29 cellular contexts compared by ENCODE assay signal in genomic region chr3:134228035-134228434, GRCh38.
"Had no signal": no experiment of that assay in that cellular context is flagged by ENCODE, and none has a peak within 500 bp of the region (broad histone marks: within the 10 kb centered on the region; RNA-seq: fewer than 3 reads in every experiment).

No MANE protein-coding gene starts in this region.

- H3K4me3 ChIP-seq: ascending aorta, cardiac muscle cell, colonic mucosa, esophagus squamous epithelium, lower lobe of right lung, mucosa of descending colon, stomach, thyroid gland, upper lobe of right lung had no signal

- H3K4me3 Mint-ChIP-seq: activated B cell treated with CpG ODN at 0.5 μM for 24 hours; activated CD8-positive, alpha-beta T cell treated with anti-CD3 and anti-CD28 coated beads for 36 hours; activated naive CD8-positive, alpha-beta T cell treated with anti-CD3 and anti-CD28 coated beads for 36 hours; brain; natural killer cell treated with Interleukin-12 subunit alpha and Interleukin-12 subunit beta and Interleukin-15 and Interleukin-18, amount 100 ng/mL, for 72 hours; stimulated activated naive B cell treated with anti-CD40 and anti-IgM and Interleukin-4, amounts not matched to agents 10 μg/mL and 1 μg/mL and 100 μg/mL, for 72 hours; T-helper 1 cell treated with Interleukin-12 subunit alpha and Interleukin-12 subunit beta and Interleukin-4 antibody, amounts not matched to agents 30 μg/mL and 1 μg/mL, for 36 hours had no signal

- H3K27ac Mint-ChIP-seq: activated B cell treated with CpG ODN at 0.5 μM for 24 hours; activated CD8-positive, alpha-beta T cell treated with anti-CD3 and anti-CD28 coated beads for 36 hours; activated naive CD8-positive, alpha-beta T cell treated with anti-CD3 and anti-CD28 coated beads for 36 hours; activated T-helper 2 cell treated with anti-CD3 and anti-CD28 coated beads, Interferon-gamma antibody, Interleukin-2, Interleukin-4, amounts not matched to agents 10 μg/mL and 5 μg/mL and 100 μg/mL, durations not matched to agents 14 hours and 24 hours and 36 hours; brain; natural killer cell treated with Interleukin-12 subunit alpha and Interleukin-12 subunit beta and Interleukin-15 and Interleukin-18, amount 100 ng/mL, for 72 hours; stimulated activated naive B cell treated with anti-CD40 and anti-IgM and Interleukin-4, amounts not matched to agents 10 μg/mL and 1 μg/mL and 100 μg/mL, for 72 hours; T-helper 1 cell treated with Interleukin-12 subunit alpha and Interleukin-12 subunit beta and Interleukin-4 antibody, amounts not matched to agents 30 μg/mL and 1 μg/mL, for 36 hours had no signal

- H3K27me3 Mint-ChIP-seq: activated B cell treated with CpG ODN at 0.5 μM for 24 hours; activated CD8-positive, alpha-beta T cell treated with anti-CD3 and anti-CD28 coated beads for 36 hours; activated naive CD8-positive, alpha-beta T cell treated with anti-CD3 and anti-CD28 coated beads for 36 hours; brain; natural killer cell treated with Interleukin-12 subunit alpha and Interleukin-12 subunit beta and Interleukin-15 and Interleukin-18, amount 100 ng/mL, for 72 hours; stimulated activated naive B cell treated with anti-CD40 and anti-IgM and Interleukin-4, amounts not matched to agents 10 μg/mL and 1 μg/mL and 100 μg/mL, for 72 hours had no signal

- FAIRE-seq: endometrium had no signal

- H3K36me3 ChIP-seq: ascending aorta, cardiac muscle cell, colonic mucosa, esophagus squamous epithelium, lower lobe of right lung, stomach, thyroid gland, upper lobe of right lung had no signal

- H3K4me1 ChIP-seq: colonic mucosa had no signal

- DNase-seq: activated B cell treated with CpG ODN at 0.5 μM for 24 hours; activated CD4-positive, alpha-beta T cell treated with anti-CD3 and anti-CD28 coated beads, Interleukin-2, amount 50 U/mL, for 1 hour; activated CD8-positive, alpha-beta T cell treated with anti-CD3 and anti-CD28 coated beads for 36 hours; activated naive CD8-positive, alpha-beta T cell treated with anti-CD3 and anti-CD28 coated beads for 36 hours; activated T-cell treated with anti-CD3 and anti-CD28 coated beads, Interleukin-2, amount 50 U/mL, for 48 hours; cerebellar nuclear complex; colonic mucosa; effector CD8-positive, alpha-beta T cell; esophagus squamous epithelium; head of caudate nucleus; lower lobe of right lung; mesendoderm; mucosa of descending colon; right cardiac atrium; stimulated activated CD4-positive, alpha-beta T cell treated with anti-CD3 and anti-CD28 coated beads, Interleukin-15, amount 100 ng/mL, for 24 hours; stimulated activated CD4-positive, alpha-beta T cell treated with anti-CD3 and anti-CD28 coated beads, Interleukin-2, amount 100 ng/mL, for 24 hours; stimulated activated naive B cell treated with anti-CD40 and anti-IgM and Interleukin-4, amounts not matched to agents 10 μg/mL and 1 μg/mL and 100 μg/mL, for 72 hours; stomach; thyroid gland; upper lobe of right lung had no signal

- ATAC-seq: activated CD8-positive, alpha-beta T cell treated with anti-CD3 and anti-CD28 coated beads for 36 hours; left lobe of liver; lower lobe of right lung; mucosa of descending colon; natural killer cell treated with Interleukin-12 subunit alpha and Interleukin-12 subunit beta and Interleukin-15 and Interleukin-18, amount 100 ng/mL, for 72 hours; stimulated activated naive B cell treated with anti-CD40 and anti-IgM and Interleukin-4, amounts not matched to agents 10 μg/mL and 1 μg/mL and 100 μg/mL, for 72 hours; upper lobe of right lung had no signal

- H3K9me3 ChIP-seq: ascending aorta, colonic mucosa, esophagus squamous epithelium, lower lobe of right lung, mucosa of descending colon, stomach, thyroid gland, upper lobe of right lung had no signal

- H3K9me3 Mint-ChIP-seq: activated B cell treated with CpG ODN at 0.5 μM for 24 hours; activated CD8-positive, alpha-beta T cell treated with anti-CD3 and anti-CD28 coated beads for 36 hours; activated naive CD8-positive, alpha-beta T cell treated with anti-CD3 and anti-CD28 coated beads for 36 hours; activated T-helper 2 cell treated with anti-CD3 and anti-CD28 coated beads, Interferon-gamma antibody, Interleukin-2, Interleukin-4, amounts not matched to agents 10 μg/mL and 5 μg/mL and 100 μg/mL, durations not matched to agents 14 hours and 24 hours and 36 hours; natural killer cell treated with Interleukin-12 subunit alpha and Interleukin-12 subunit beta and Interleukin-15 and Interleukin-18, amount 100 ng/mL, for 72 hours; stimulated activated naive B cell treated with anti-CD40 and anti-IgM and Interleukin-4, amounts not matched to agents 10 μg/mL and 1 μg/mL and 100 μg/mL, for 72 hours; T-helper 1 cell treated with Interleukin-12 subunit alpha and Interleukin-12 subunit beta and Interleukin-4 antibody, amounts not matched to agents 30 μg/mL and 1 μg/mL, for 36 hours had no signal

- H3K36me3 Mint-ChIP-seq: natural killer cell treated with Interleukin-12 subunit alpha and Interleukin-12 subunit beta and Interleukin-15 and Interleukin-18, amount 100 ng/mL, for 72 hours had no signal

- H3K27me3 ChIP-seq: ascending aorta, cardiac muscle cell, colonic mucosa, esophagus squamous epithelium, stomach, thyroid gland, upper lobe of right lung had no signal

- H3K27ac ChIP-seq: ascending aorta, cardiac muscle cell, colonic mucosa, epithelial cell of prostate, esophagus squamous epithelium, lower lobe of right lung, stomach, thyroid gland, upper lobe of right lung had no signal
